Comparison of ENCODE assay signal across 9 cellular contexts in the genomic region with DNA sequence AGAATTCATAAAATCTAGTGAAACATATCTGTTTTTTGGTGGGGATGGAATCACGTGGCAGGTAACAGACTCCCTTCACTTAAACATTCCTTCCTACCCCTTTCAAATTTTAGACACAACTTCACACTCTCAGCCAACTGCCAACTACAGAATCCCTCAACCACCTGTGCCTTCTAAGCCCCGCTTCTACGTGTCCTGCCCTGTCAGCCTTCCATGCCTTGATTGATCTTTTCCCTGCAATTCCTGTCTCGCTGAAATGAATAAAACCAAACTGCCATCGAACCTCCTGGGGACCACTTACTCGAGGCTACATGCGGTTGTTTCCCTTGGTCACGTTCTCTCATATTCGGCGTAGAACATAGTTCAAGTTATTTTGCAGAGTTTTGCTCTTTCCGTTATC. TPM values are rescaled to one million over a fixed set of nuclear protein-coding genes. Genes with fewer than 3 reads are reported as not detected.
A peak's percentile ranks its signal among the peaks of the same experiment; 100 is the strongest.
DNase-seq lines count a peak whose midpoint lies in the region; ATAC-seq, FAIRE-seq and TF ChIP-seq lines count a peak whose summit lies in the region.
"Had no signal": no experiment of that assay in that cellular context is flagged by ENCODE, and none has a peak within 500 bp of the region (broad histone marks: within the 10 kb centered on the region; RNA-seq: fewer than 3 reads in every experiment).

No MANE protein-coding gene starts in this region.

- H2BK120ac ChIP-seq in H1 (replicated peaks; ENCODE audit: low read depth, low read length): no peak overlapping the region

- no peak overlapping the region for H3K4me3 Mint-ChIP-seq in Caco-2 (ENCODE audit: unreplicated experiment)

- peaks cover 22 to 50% (median 30%) of the 10 kb centered on the region in 11 experiments for H3K9me3 ChIP-seq in BLaER1 treated with 17β-estradiol and CSF1 and Interleukin-3, amounts not matched to agents 10 nM and 100 nM (replicated peaks in 1 of 11)
- peaks cover 33% of the 10 kb centered on the region for H3K9me3 ChIP-seq in MG63
- H3K9me3 ChIP-seq in H1 (ENCODE audit: insufficient read depth in 2 of 2, low read depth in 1 of 2, low read length in 1 of 2): peaks cover 0 to 5% of the 10 kb centered on the region in 2 experiments; a peak in 1 of 4 replicates
- H3K9me3 ChIP-seq in neural cell (ENCODE audit: low read length): no peaks in the 10 kb centered on the region
- H3K9me3 ChIP-seq in Caco-2: no peaks in the 10 kb centered on the region

- peaks cover 8% of the 10 kb centered on the region for H3K9me3 Mint-ChIP-seq in Caco-2 (ENCODE audit: unreplicated experiment)

- peaks cover 3 to 47% of the 10 kb centered on the region in 2 experiments for H3K79me2 ChIP-seq in H1 (ENCODE audit: control insufficient read depth in 1 of 2, insufficient read depth in 2 of 2, low read length in 2 of 2)
- peaks cover 55% of the 10 kb centered on the region for H3K79me2 ChIP-seq in neural cell (replicated peaks; ENCODE audit: insufficient read depth, low read length)

- no peak overlapping the region for H2BK20ac ChIP-seq in H1 (ENCODE audit: low read length)

- H4K20me1 ChIP-seq in BLaER1 treated with 17β-estradiol and CSF1 and Interleukin-3, amounts not matched to agents 10 nM and 100 nM: no peaks in the 10 kb centered on the region
- H4K20me1 ChIP-seq in H1 (replicated peaks in 1 of 2; ENCODE audit: control insufficient read depth in 1 of 2, insufficient read depth in 2 of 2, low read length in 2 of 2): peaks cover 3 to 5% of the 10 kb centered on the region in 2 experiments
- no peaks in the 10 kb centered on the region for H4K20me1 ChIP-seq in neural cell (ENCODE audit: insufficient read depth)

- H3K4ac ChIP-seq in H1 (replicated peaks; ENCODE audit: insufficient read length, low read depth, low read length): no peak overlapping the region

- TF ChIP-seq CTCF in H1 (IDR thresholded peaks at IDR 0.05; ENCODE audit: control extremely low read depth in 1 of 3, insufficient read depth in 1 of 3, low read depth in 1 of 3, low read length in 3 of 3) (no peak), neural cell (IDR thresholded peaks at IDR 0.05; ENCODE audit: poor library complexity, severe bottlenecking) (no peak), Caco-2 (IDR thresholded peaks at IDR 0.05; ENCODE audit: insufficient read depth in 1 of 2, low read depth in 1 of 2, low read length in 1 of 2, severe bottlenecking in 1 of 2, unreplicated experiment in 1 of 2) (no peak)

- peaks cover 0 to 17% (median 7%) of the 10 kb centered on the region in 11 experiments; a peak in 8 of 22 replicates for H3K36me3 ChIP-seq in BLaER1 treated with 17β-estradiol and CSF1 and Interleukin-3, amounts not matched to agents 10 nM and 100 nM
- peaks cover 48% of the 10 kb centered on the region for H3K36me3 ChIP-seq in MG63
- peaks cover 2 to 15% (median 11%) of the 10 kb centered on the region in 4 experiments; a peak in 6 of 8 replicates for H3K36me3 ChIP-seq in H1 (ENCODE audit: control insufficient read depth in 2 of 4, insufficient read depth in 4 of 4, low read length in 3 of 4)
- peaks cover 6% of the 10 kb centered on the region for H3K36me3 ChIP-seq in neural cell (ENCODE audit: insufficient read depth, low read length)
- H3K36me3 ChIP-seq in Caco-2 (ENCODE audit: control insufficient read depth, insufficient read depth, low read length): no peaks in the 10 kb centered on the region

- peak overlapping the region; percentile 33; the same call in 1 of the 2 replicates for H2AK5ac ChIP-seq in H1 (ENCODE audit: low read depth, low read length)

- DNase-seq in MG63 (no peak), H1 (ENCODE audit: low read depth in 1 of 2, low spot score in 2 of 2) (no peak), Ammon's horn (ENCODE audit: low spot score) (no peak), Caco-2 (no peak), KG1 (lab: John Stamatoyannopoulos, UW) (no peak)
- DNase-seq: NCI-H1092 had no signal

- no peaks in the 10 kb centered on the region for H3F3A ChIP-seq in neural cell (ENCODE audit: insufficient read depth, low read length, poor library complexity, severe bottlenecking)

- H3K4me3 ChIP-seq in BLaER1 treated with 17β-estradiol and CSF1 and Interleukin-3, amounts not matched to agents 10 nM and 100 nM: peak overlapping the region; percentile 66 to 80 (median 74)
- H3K4me3 ChIP-seq in MG63: peak overlapping the region; percentile 70
- H3K4me3 ChIP-seq in H1 (ENCODE audit: extremely low read depth in 1 of 4, insufficient read depth in 2 of 4, low read depth in 3 of 4, low read length in 4 of 4): peak overlapping the region; percentile 77 to 93 (median 82)
- peak overlapping the region; percentile 99 for H3K4me3 ChIP-seq in neural cell (ENCODE audit: low read length)
- no peak overlapping the region for H3K4me3 ChIP-seq in Caco-2 (ENCODE audit: low read depth, low read length)

- H3K23ac ChIP-seq in H1 (ENCODE audit: insufficient read length): no peak overlapping the region

- H4K91ac ChIP-seq in H1 (replicated peaks; ENCODE audit: insufficient read length, low read length): no peak overlapping the region

- no peak overlapping the region for H3K18ac ChIP-seq in H1 (ENCODE audit: extremely low read depth, low read length)

- H3K9ac ChIP-seq in BLaER1 treated with 17β-estradiol and CSF1 and Interleukin-3, amounts not matched to agents 10 nM and 100 nM: peak overlapping the region; percentile 71 to 83 (median 81); a peak in 17 of 22 replicates
- peak overlapping the region in 3 of 4 experiments; percentile 21 to 99 (median 95); a peak in 3 of 7 replicates for H3K9ac ChIP-seq in H1 (replicated peaks in 1 of 4; ENCODE audit: extremely low read depth in 1 of 4, low read depth in 3 of 4, low read length in 3 of 4)
- H3K9ac ChIP-seq in neural cell (ENCODE audit: low read length): peak overlapping the region; percentile 97

- no peak overlapping the region for H3K27ac Mint-ChIP-seq in Caco-2 (ENCODE audit: unreplicated experiment)

- peaks cover 0 to 9% (median 0%) of the 10 kb centered on the region in 10 experiments; a peak in 3 of 20 replicates for H3K4me1 ChIP-seq in BLaER1 treated with 17β-estradiol and CSF1 and Interleukin-3, amounts not matched to agents 10 nM and 100 nM
- H3K4me1 ChIP-seq in H1 (replicated peaks in 1 of 4; ENCODE audit: control insufficient read depth in 3 of 4, insufficient read depth in 4 of 4, low read length in 3 of 4) (peaks cover 0 to 3% (median 2%) of the 10 kb centered on the region in 4 experiments; a peak in 3 of 7 replicates), Caco-2 (no peaks in the 10 kb centered on the region)

- H3K9me2 ChIP-seq in neural cell (ENCODE audit: insufficient read depth, low read length): no peaks in the 10 kb centered on the region

- CTCF ChIA-PET in H1 (lab: Charles Lee; ENCODE audit: partially characterized antibody) (no interaction called here), Caco-2 (lab: Charles Lee) (no interaction called here)

- ATAC-seq in GM18502 (IDR thresholded peaks at IDR 0.05; ENCODE audit: poor library complexity, unreplicated experiment): no peak

- H3K79me1 ChIP-seq in H1 (ENCODE audit: low read depth, low read length): peaks cover 2% of the 10 kb centered on the region; the same call in 1 of the 2 replicates

- H3K14ac ChIP-seq in H1 (ENCODE audit: insufficient read length): no peak overlapping the region

- POLR2A ChIA-PET in H1 (lab: Charles Lee; ENCODE audit: partially characterized antibody) (interaction anchor here (1.1 to 2.2 kb wide), 8 partner anchors 9 to 246 kb away, joined by 3 to 18 read pairs (median 6); a partner anchor contains a TSS), Caco-2 (lab: Charles Lee) (no interaction called here)

- H2AFZ ChIP-seq in H1 (ENCODE audit: low read length) (no peak overlapping the region), neural cell (ENCODE audit: low read depth, low read length) (no peak overlapping the region)

- FAIRE-seq in H1 (lab: Jason Lieb, UNC): no peak

- no peak overlapping the region for H4K5ac ChIP-seq in H1 (ENCODE audit: insufficient read length, low read depth, low read length)

- WGBS in H1 (ENCODE audit: extremely low coverage in 1 of 2, insufficient coverage in 1 of 2, insufficient read length in 1 of 2, insufficient replicate concordance in 2 of 2, low coverage in 1 of 2, low lambda C conversion rate in 2 of 2, missing lambda C conversion rate in 1 of 2), 2 experiments: 61% methylated on average over 11 of the region's 11 CpGs; no CpG with 5 or more reads in 1 of the 2 experiments

- no peak overlapping the region for H2BK15ac ChIP-seq in H1 (ENCODE audit: low read length)

- peak overlapping the region; percentile 60 to 87 (median 75) for H3K4me2 ChIP-seq in BLaER1 treated with 17β-estradiol and CSF1 and Interleukin-3, amounts not matched to agents 10 nM and 100 nM
- H3K4me2 ChIP-seq in H1 (ENCODE audit: insufficient read depth in 1 of 2, low read depth in 2 of 2, low read length in 2 of 2) (peak overlapping the region; percentile 86 to 99), neural cell (ENCODE audit: low read length) (peak overlapping the region; percentile 47)

- H4K8ac ChIP-seq in H1 (ENCODE audit: extremely low read depth, insufficient read depth, low read length): no peak overlapping the region; the same call in 1 of the 2 replicates

- H3K4me1 Mint-ChIP-seq in Caco-2 (ENCODE audit: low read depth, unreplicated experiment): no peaks in the 10 kb centered on the region

- TF ChIP-seq POLR2A in H1 (IDR thresholded peaks at IDR 0.05; ENCODE audit: control extremely low read depth in 1 of 2, low read depth in 2 of 2, low read length in 2 of 2): no peak

- no peak overlapping the region for H3K56ac ChIP-seq in H1 (replicated peaks; ENCODE audit: insufficient read length, low read depth, low read length)

- H2BK5ac ChIP-seq in H1 (ENCODE audit: low read depth, low read length): no peak overlapping the region

- TF ChIP-seq RAD21 in H1 (IDR thresholded peaks at IDR 0.05 in 1 of 2, conservative IDR thresholded peaks at IDR 0.05 in 1 of 2; ENCODE audit: low read depth in 2 of 2, low read length in 2 of 2): no peak
- no peak for TF ChIP-seq RAD21 in neural cell (conservative IDR thresholded peaks at IDR 0.05)

- no peak overlapping the region for H3K27ac ChIP-seq in BLaER1 treated with 17β-estradiol and CSF1 and Interleukin-3, amounts not matched to agents 10 nM and 100 nM
- H3K27ac ChIP-seq in H1 (ENCODE audit: low read depth, low read length) (no peak overlapping the region), neural cell (ENCODE audit: low read length) (peak overlapping the region; percentile 96)

- H3K36me3 Mint-ChIP-seq in Caco-2 (ENCODE audit: insufficient read depth, unreplicated experiment): no peaks in the 10 kb centered on the region

- H3K23me2 ChIP-seq in H1 (ENCODE audit: low read depth, low read length): peaks cover 3% of the 10 kb centered on the region

- H2BK12ac ChIP-seq in H1 (ENCODE audit: low read depth, low read length): no peak overlapping the region; the same call in 1 of the 2 replicates

- BruUV-seq in Caco-2 (replicated peaks; lab: Mats Ljungman, UMichigan): no TSS peak

- H3K27me3 Mint-ChIP-seq in Caco-2 (ENCODE audit: insufficient read depth, unreplicated experiment): peaks cover 2% of the 10 kb centered on the region

- peaks cover 21 to 36% (median 32%) of the 10 kb centered on the region in 11 experiments for H3K27me3 ChIP-seq in BLaER1 treated with 17β-estradiol and CSF1 and Interleukin-3, amounts not matched to agents 10 nM and 100 nM
- no peaks in the 10 kb centered on the region for H3K27me3 ChIP-seq in MG63
- H3K27me3 ChIP-seq in H1 (replicated peaks in 1 of 4; ENCODE audit: control insufficient read depth in 3 of 4, extremely low read depth in 1 of 4, insufficient read depth in 3 of 4, low read length in 3 of 4): no peaks in the 10 kb centered on the region
- H3K27me3 ChIP-seq in neural cell (ENCODE audit: insufficient read depth, low read depth, low read length): no peaks in the 10 kb centered on the region
- H3K27me3 ChIP-seq in Caco-2 (replicated peaks; ENCODE audit: control insufficient read depth, insufficient read depth, low read length): no peaks in the 10 kb centered on the region

- intact Hi-C loops in Caco-2 (cut with micrococcal nuclease; ENCODE audit: unreplicated experiment): no loop called here

- TF ChIP-seq EP300 in H1 (IDR thresholded peaks at IDR 0.05; ENCODE audit: borderline replicate concordance in 1 of 2, low read depth in 2 of 2, low read length in 2 of 2) (no peak), neural cell (conservative IDR thresholded peaks at IDR 0.05; ENCODE audit: poor library complexity, severe bottlenecking) (no peak)

RNA-seq across cellular contexts. Expression of a gene that starts 1.2 kb away (rescaled TPM):
- 5.3 and 12.4 TPM in 2 replicates for total RNA-seq in MG63 (2014; rRNA removed; shearing (Covaris generic); ENCODE audit: low replicate concordance)
- 23.3 and 26.8 TPM in 2 replicates for total RNA-seq in H1 (2021; fragmentation: NEBNext Ultra II Directional; extraction: Animal tissue kit (Norgen Biotek cat#: 25700))
- polyA plus RNA-seq in H1 (2011; rRNA removed) (2.3 and 2.5 TPM in 2 replicates), neural cell (11.2 and 11.6 TPM in 2 replicates)
- polyA plus RNA-seq in H1 (2011; cell fraction: cytosol; rRNA removed): 4.6 TPM
- 6.3 TPM for polyA plus RNA-seq in H1 (2011; cell fraction: nucleus; rRNA removed)
- polyA plus RNA-seq in H1 (2012, experiment 1 of 2): 6.2 to 9.2 TPM (median 7.3 TPM) in 4 replicates
- 1.3 TPM for polyA plus RNA-seq in H1 (2012, experiment 2 of 2)
- 14.4 TPM for polyA plus RNA-seq in H1 (2013, experiment 1 of 2)
- 12.0 TPM for polyA plus RNA-seq in H1 (2013, experiment 2 of 2)
- 36.2 and 45.3 TPM in 2 replicates for polyA minus RNA-seq in H1 (2011; rRNA and poly(A)+ RNA removed)
- polyA minus RNA-seq in H1 (2011; cell fraction: cytosol; rRNA and poly(A)+ RNA removed): 23.6 TPM
- 51.8 TPM for polyA minus RNA-seq in H1 (2011; cell fraction: nucleus; rRNA and poly(A)+ RNA removed)
- 70.4 and 77.8 TPM in 2 replicates for polyA minus RNA-seq in neural cell
- not detected in 2 replicates for total RNA-seq in Caco-2 (2022)

RNA-seq across cellular contexts. Expression of a gene that starts 7.6 kb away (rescaled TPM):
- total RNA-seq in MG63 (2014; rRNA removed; shearing (Covaris generic); ENCODE audit: low replicate concordance): 5.1 and 15.1 TPM in 2 replicates
- total RNA-seq in H1 (2021; fragmentation: NEBNext Ultra II Directional; extraction: Animal tissue kit (Norgen Biotek cat#: 25700)): 6.9 and 9.9 TPM in 2 replicates
- polyA plus RNA-seq in H1 (2011; rRNA removed): 0.85 and 1.6 TPM in 2 replicates
- 2.7 TPM for polyA plus RNA-seq in H1 (2011; cell fraction: cytosol; rRNA removed)
- polyA plus RNA-seq in H1 (2011; cell fraction: nucleus; rRNA removed): 1.1 TPM
- 2.0 to 5.3 TPM (median 3.1 TPM) in 4 replicates for polyA plus RNA-seq in H1 (2012, experiment 1 of 2)
- 0.29 TPM for polyA plus RNA-seq in H1 (2012, experiment 2 of 2)
- 3.6 TPM for polyA plus RNA-seq in H1 (2013, experiment 1 of 2)
- 4.1 TPM for polyA plus RNA-seq in H1 (2013, experiment 2 of 2)
- 3.3 and 6.2 TPM in 2 replicates for polyA minus RNA-seq in H1 (2011; rRNA and poly(A)+ RNA removed)
- polyA minus RNA-seq in H1 (2011; cell fraction: cytosol; rRNA and poly(A)+ RNA removed): 4.5 TPM
- 5.4 TPM for polyA minus RNA-seq in H1 (2011; cell fraction: nucleus; rRNA and poly(A)+ RNA removed)
- polyA plus RNA-seq in neural cell: 14.2 and 16.2 TPM in 2 replicates
- polyA minus RNA-seq in neural cell: 37.3 and 46.5 TPM in 2 replicates
- total RNA-seq in Caco-2 (2022): 3.6 and 5.6 TPM in 2 replicates

RNA-seq across cellular contexts. Expression of a gene that starts 15.2 kb away (rescaled TPM):
- 7.5 and 36.6 TPM in 2 replicates for total RNA-seq in MG63 (2014; rRNA removed; shearing (Covaris generic); ENCODE audit: low replicate concordance)
- total RNA-seq in H1 (2021; fragmentation: NEBNext Ultra II Directional; extraction: Animal tissue kit (Norgen Biotek cat#: 25700)): 7.4 and 9.0 TPM in 2 replicates
- 0.75 and 1.6 TPM in 2 replicates for polyA plus RNA-seq in H1 (2011; rRNA removed)
- polyA plus RNA-seq in H1 (2011; cell fraction: cytosol; rRNA removed): 2.0 TPM
- polyA plus RNA-seq in H1 (2011; cell fraction: nucleus; rRNA removed): 2.7 TPM
- polyA plus RNA-seq in H1 (2012, experiment 1 of 2): 5.4 to 7.6 TPM (median 6.3 TPM) in 4 replicates
- 1.1 TPM for polyA plus RNA-seq in H1 (2012, experiment 2 of 2)
- 4.7 TPM for polyA plus RNA-seq in H1 (2013, experiment 1 of 2)
- 5.3 TPM for polyA plus RNA-seq in H1 (2013, experiment 2 of 2)
- 5.7 and 8.0 TPM in 2 replicates for polyA minus RNA-seq in H1 (2011; rRNA and poly(A)+ RNA removed)
- polyA minus RNA-seq in H1 (2011; cell fraction: cytosol; rRNA and poly(A)+ RNA removed): 6.0 TPM
- polyA minus RNA-seq in H1 (2011; cell fraction: nucleus; rRNA and poly(A)+ RNA removed): 15.9 TPM
- polyA plus RNA-seq in neural cell: 12.0 and 15.3 TPM in 2 replicates
- 34.6 and 36.3 TPM in 2 replicates for polyA minus RNA-seq in neural cell
- 5.8 TPM in 2 replicates for total RNA-seq in Caco-2 (2022)
